In genomic region chr11:48237727-48238126, GRCh38 we compare ENCODE assay signal across 30 cellular contexts. TPM values are rescaled to one million over a fixed set of nuclear protein-coding genes. Genes with fewer than 3 reads are reported as not detected.
"Had no signal": no experiment of that assay in that cellular context is flagged by ENCODE, and none has a peak within 500 bp of the region (broad histone marks: within the 10 kb centered on the region; RNA-seq: fewer than 3 reads in every experiment).

No MANE protein-coding gene starts in this region.

- H3K9me3 ChIP-seq: testis, thoracic aorta, thyroid gland, tibial artery, transverse colon, upper lobe of left lung, upper lobe of right lung, uterus, vagina had no signal

- H3K36me3 ChIP-seq: stomach, suprapubic skin, thoracic aorta, thyroid gland, tibial artery, tibial nerve, transverse colon, upper lobe of left lung, upper lobe of right lung, uterus, vagina had no signal

- H3K27ac ChIP-seq: stomach, suprapubic skin, testis, thoracic aorta, thyroid gland, tibial artery, tibial nerve, transverse colon, upper lobe of left lung, upper lobe of right lung, uterus, vagina had no signal

- ATAC-seq: stimulated activated effector memory CD8-positive, alpha-beta T cell treated with anti-CD3 and anti-CD28 coated beads, Interleukin-12 subunit alpha, Interleukin-12 subunit beta, amount 100 ng/mL, for 72 hours; stimulated activated memory B cell treated with anti-CD40 and anti-IgM and Interleukin-4, amounts not matched to agents 10 μg/mL and 1 μg/mL and 100 μg/mL, for 72 hours; stimulated activated naive B cell treated with anti-CD40 and anti-IgM and Interleukin-4, amounts not matched to agents 10 μg/mL and 1 μg/mL and 100 μg/mL, for 72 hours; stimulated activated naive CD8-positive, alpha-beta T cell treated with anti-CD3 and anti-CD28 coated beads, Interleukin-15, amount 100 ng/mL, for 72 hours; stimulated activated naive CD8-positive, alpha-beta T cell treated with anti-CD3 and anti-CD28 coated beads, Interleukin-15, Interleukin-2, amounts not matched to agents 100 U/mL and 50 U/mL, for 24 hours; upper lobe of right lung had no signal

- H3K4me3 ChIP-seq: stomach, suprapubic skin, testis, thoracic aorta, thyroid gland, tibial artery, tibial nerve, transverse colon, upper lobe of left lung, upper lobe of right lung, uterus, vagina had no signal

- H3K27me3 ChIP-seq: suprapubic skin, testis, thyroid gland, tibial artery, tibial nerve, transverse colon, upper lobe of left lung, upper lobe of right lung, uterus, vagina had no signal

- DNase-seq: stimulated activated CD4-positive, alpha-beta T cell treated with anti-CD3 and anti-CD28 coated beads, Interleukin-2, amount 100 ng/mL, for 48 hours; stimulated activated CD4-positive, alpha-beta T cell treated with anti-CD3 and anti-CD28 coated beads, Interleukin-4, amount 100 ng/mL, for 1 hour; stimulated activated CD4-positive, alpha-beta T cell treated with anti-CD3 and anti-CD28 coated beads, Interleukin-4, amount 100 ng/mL, for 24 hours; stimulated activated CD4-positive, alpha-beta T cell treated with anti-CD3 and anti-CD28 coated beads, Interleukin-4, amount 100 ng/mL, for 4 hours; stimulated activated CD8-positive, alpha-beta memory T cell treated with anti-CD3 and anti-CD28 coated beads, Interleukin-4, amount 100 ng/mL, for 48 hours; stimulated activated naive B cell treated with anti-CD40 and anti-IgM and Interleukin-4, amounts not matched to agents 10 μg/mL and 1 μg/mL and 100 μg/mL, for 72 hours; stimulated activated naive CD4-positive, alpha-beta T cell; stimulated activated naive CD4-positive, alpha-beta T cell treated with Interleukin-2 at 50 U/mL for 16 hours; stimulated activated naive CD8-positive, alpha-beta T cell treated with anti-CD3 and anti-CD28 coated beads, Interleukin-15, amount 100 ng/mL, for 72 hours; stimulated activated naive CD8-positive, alpha-beta T cell treated with anti-CD3 and anti-CD28 coated beads, Interleukin-15, Interleukin-2, amounts not matched to agents 100 U/mL and 50 U/mL, for 24 hours; stomach; substantia nigra; testis; thyroid gland; tibial artery; transverse colon; trophoblast cell; upper lobe of left lung; upper lobe of right lung; uterus had no signal

- H3K4me1 ChIP-seq: stomach, suprapubic skin, testis, thyroid gland, tibial artery, tibial nerve, transverse colon, upper lobe of left lung, upper lobe of right lung, uterus, vagina had no signal

RNA-seq across cellular contexts. Expression of gene OR4X2, which starts 7.2 kb away (rescaled TPM):
- total RNA-seq: stomach, subcutaneous adipose tissue, suprapubic skin, temporal lobe, testis, thoracic aorta, thyroid gland, tibial nerve, transverse colon, upper lobe of left lung, upper lobe of right lung, ureter, urinary bladder, uterus, vagina had no signal
- polyA plus RNA-seq: stomach, urinary bladder had no signal

RNA-seq across cellular contexts. Expression of gene OR4B1, which starts 21.1 kb away (rescaled TPM):
- total RNA-seq: stomach, subcutaneous adipose tissue, suprapubic skin, temporal lobe, testis, thoracic aorta, thyroid gland, tibial nerve, transverse colon, upper lobe of left lung, upper lobe of right lung, ureter, urinary bladder, uterus, vagina had no signal
- polyA plus RNA-seq: stomach, urinary bladder had no signal

RNA-seq across cellular contexts. Expression of gene OR4X1, which starts 25.9 kb away (rescaled TPM):
- total RNA-seq: stomach, subcutaneous adipose tissue, suprapubic skin, temporal lobe, testis, thoracic aorta, thyroid gland, tibial nerve, transverse colon, upper lobe of left lung, upper lobe of right lung, ureter, urinary bladder, uterus, vagina had no signal
- polyA plus RNA-seq: stomach, urinary bladder had no signal
